Comparison of ENCODE assay signal across 21 cellular contexts in genomic region chr10:61618388-61618961, GRCh38. TPM values are rescaled to one million over a fixed set of nuclear protein-coding genes. Genes with fewer than 3 reads are reported as not detected.
DNase-seq lines count a peak whose midpoint lies in the region; ATAC-seq and TF ChIP-seq lines count a peak whose summit lies in the region.
"Had no signal": no experiment of that assay in that cellular context is flagged by ENCODE, and none has a peak within 500 bp of the region (broad histone marks: within the 10 kb centered on the region; RNA-seq: fewer than 3 reads in every experiment).

No MANE protein-coding gene starts in this region.

- H3K27ac ChIP-seq in OCI-LY7 (ENCODE audit: low read depth, low read length, poor library complexity, severe bottlenecking): no peak overlapping the region
- H3K27ac ChIP-seq: BLaER1, GM23248, SJCRH30 had no signal

- H3K36me3 Mint-ChIP-seq in activated T-cell treated with anti-CD3 and anti-CD28 coated beads, Interleukin-2, amount 50 U/mL, for 72 hours (ENCODE audit: insufficient read depth in 2 of 2): no peaks in the 10 kb centered on the region
- no peaks in the 10 kb centered on the region for H3K36me3 Mint-ChIP-seq in brain
- H3K36me3 Mint-ChIP-seq: CD8-positive, alpha-beta T cell; IgD-negative memory B cell had no signal

- CTCF ChIA-PET in OCI-LY7 (lab: Charles Lee; ENCODE audit: unreplicated experiment): no interaction called here

- H3K27ac Mint-ChIP-seq in activated T-cell treated with anti-CD3 and anti-CD28 coated beads, Interleukin-2, amount 50 U/mL, for 72 hours: peak overlapping the region; percentile 22
- H3K27ac Mint-ChIP-seq in brain: peak overlapping the region in 3 of 5 experiments; percentile 36 to 74 (median 45)
- H3K27ac Mint-ChIP-seq: CD8-positive, alpha-beta T cell; IgD-negative memory B cell had no signal

- no peak overlapping the region for H3K4me2 ChIP-seq in OCI-LY7 (ENCODE audit: low read length)
- H3K4me2 ChIP-seq: BLaER1 had no signal

- BruUV-seq in OCI-LY7 (replicated peaks; lab: Mats Ljungman, UMichigan): no TSS peak

- no peaks in the 10 kb centered on the region for H3K9me3 ChIP-seq in OCI-LY7 (ENCODE audit: low read length)
- H3K9me3 ChIP-seq: BLaER1, HAP-1, SJCRH30 had no signal

- H3K9me2 ChIP-seq in OCI-LY7 (ENCODE audit: insufficient read depth, low read length): no peaks in the 10 kb centered on the region

- H4K20me1 ChIP-seq in OCI-LY7 (ENCODE audit: insufficient read depth, low read length): no peaks in the 10 kb centered on the region
- H4K20me1 ChIP-seq: BLaER1 had no signal

- no peak overlapping the region for H3K4me3 ChIP-seq in OCI-LY7 (ENCODE audit: low read depth, low read length, poor library complexity, severe bottlenecking)
- H3K4me3 ChIP-seq: BLaER1, GM23248, HAP-1, SJCRH30 had no signal

- H3K27me3 Mint-ChIP-seq in activated T-cell treated with anti-CD3 and anti-CD28 coated beads, Interleukin-2, amount 50 U/mL, for 72 hours (ENCODE audit: low read depth): peaks cover 16% of the 10 kb centered on the region
- H3K27me3 Mint-ChIP-seq in brain: peaks cover 6% of the 10 kb centered on the region

- no peaks in the 10 kb centered on the region for H3K4me1 Mint-ChIP-seq in activated T-cell treated with anti-CD3 and anti-CD28 coated beads, Interleukin-2, amount 50 U/mL, for 72 hours (ENCODE audit: low read depth)
- H3K4me1 Mint-ChIP-seq in brain: peaks cover 65% of the 10 kb centered on the region

- no peak for DNase-seq in activated T-cell treated with anti-CD3 and anti-CD28 coated beads, Interleukin-2, amount 50 U/mL, for 72 hours
- no peak for DNase-seq in activated T-cell treated with anti-CD3 and anti-CD28 coated beads, Interleukin-2, amount 50 U/mL, for 1 hour
- DNase-seq in OCI-LY7 (ENCODE audit: low spot score) (no peak), NCI-H1092 (lab: John Stamatoyannopoulos, UW) (no peak), NCI-H146 treated with DMSO at 0.1 percent for 48 hours (lab: John Stamatoyannopoulos, UW; ENCODE audit: unreplicated experiment) (no peak), HCEC 1CT (no peak)
- DNase-seq: CD8-positive, alpha-beta T cell; DMS53; EL; GM23248; NCI-H1105 treated with DMSO at 0.1 percent for 48 hours; NCI-H187 treated with DMSO at 0.1 percent for 48 hours; NCI-H510A treated with DMSO at 0.1 percent for 48 hours; NCI-H82 had no signal

- POLR2A ChIA-PET in OCI-LY7 (lab: Charles Lee): interaction anchor here (0.8 kb wide), 1 partner anchor 711 kb away, joined by 3 read pairs; no protein-coding TSS in a partner anchor

- intact Hi-C loops in OCI-LY7 (cut with micrococcal nuclease; ENCODE audit: unreplicated experiment): no loop called here

- no peak overlapping the region for H3K4me3 Mint-ChIP-seq in activated T-cell treated with anti-CD3 and anti-CD28 coated beads, Interleukin-2, amount 50 U/mL, for 72 hours
- H3K4me3 Mint-ChIP-seq in brain: no peak overlapping the region
- H3K4me3 Mint-ChIP-seq: CD8-positive, alpha-beta T cell; IgD-negative memory B cell had no signal

- no peaks in the 10 kb centered on the region for H3K9me3 Mint-ChIP-seq in activated T-cell treated with anti-CD3 and anti-CD28 coated beads, Interleukin-2, amount 50 U/mL, for 72 hours
- peaks cover 0 to 3% (median 0%) of the 10 kb centered on the region in 5 experiments for H3K9me3 Mint-ChIP-seq in brain
- H3K9me3 Mint-ChIP-seq: CD8-positive, alpha-beta T cell; IgD-negative memory B cell had no signal

- ATAC-seq in activated T-cell treated with anti-CD3 and anti-CD28 coated beads, Interleukin-2, amount 50 U/mL, for 72 hours (replicated peaks in 1 of 2): no peak
- ATAC-seq in HG02571 (IDR thresholded peaks at IDR 0.05; ENCODE audit: unreplicated experiment): no peak
- ATAC-seq: CD8-positive, alpha-beta T cell had no signal

- H2AFZ ChIP-seq in OCI-LY7 (ENCODE audit: low read length): peak overlapping the region; percentile 21; the same call in 1 of the 2 replicates
- H2AFZ ChIP-seq: GM23248 had no signal

- H3K4me1 ChIP-seq in OCI-LY7 (ENCODE audit: insufficient read depth, low read length, poor library complexity, severe bottlenecking): no peaks in the 10 kb centered on the region
- H3K4me1 ChIP-seq: BLaER1 had no signal

- TF ChIP-seq CTCF in OCI-LY7 (conservative IDR thresholded peaks at IDR 0.05; ENCODE audit: low read length): no peak
- TF ChIP-seq CTCF in brain (conservative IDR thresholded peaks at IDR 0.05): no peak

- no peaks in the 10 kb centered on the region for H3K79me2 ChIP-seq in OCI-LY7 (ENCODE audit: insufficient read depth, low read depth, low read length)

- no peaks in the 10 kb centered on the region for H3K36me3 ChIP-seq in OCI-LY7 (ENCODE audit: insufficient read depth, low read length)
- H3K36me3 ChIP-seq: BLaER1, HAP-1, SJCRH30 had no signal

RNA-seq across cellular contexts. Expression of gene CABCOCO1, which starts 44.3 kb away (rescaled TPM):
- not detected for total RNA-seq in activated T-cell treated with anti-CD3 and anti-CD28 coated beads, Interleukin-2, amount 50 U/mL, for 72 hours
- not detected in 2 replicates for total RNA-seq in OCI-LY7 (2014; rRNA removed; shearing (Covaris generic))
- not detected in 2 replicates for total RNA-seq in OCI-LY7 (2022)
- polyA plus RNA-seq in brain (ENCODE audit: insufficient read depth, low read depth, low replicate concordance): 2.3 TPM
- total RNA-seq: A673; CD8-positive, alpha-beta T cell; SJCRH30 had no signal
- polyA plus RNA-seq: IgD-negative memory B cell had no signal
